Comparison of ENCODE assay signal across 8 cellular contexts in genomic region chr6:128519931-128520435, GRCh38. TPM values are rescaled to one million over a fixed set of nuclear protein-coding genes. Genes with fewer than 3 reads are reported as not detected.
DNase-seq lines count a peak whose midpoint lies in the region; ATAC-seq and TF ChIP-seq lines count a peak whose summit lies in the region.

No MANE protein-coding gene starts in this region.

- POLR2A ChIA-PET in naive thymus-derived CD8-positive, alpha-beta T cell (lab: Charles Lee): interaction anchor here (0.5 to 1.3 kb wide), 4 partner anchors 467 to 1166 kb away, joined by 3 to 4 read pairs (median 4); no protein-coding TSS in a partner anchor

- H3K27me3 ChIP-seq in esophagus muscularis mucosa: no peaks in the 10 kb centered on the region

- TF ChIP-seq EP300 in esophagus muscularis mucosa (IDR thresholded peaks at IDR 0.05): no peak

- peak overlapping the region; percentile 94 to 99 (median 97) for H3K4me3 Mint-ChIP-seq in naive thymus-derived CD8-positive, alpha-beta T cell

- TF ChIP-seq POLR2A in esophagus muscularis mucosa (IDR thresholded peaks at IDR 0.05; ENCODE audit: low read depth): no peak

- H3K36me3 Mint-ChIP-seq in naive thymus-derived CD8-positive, alpha-beta T cell: no peaks in the 10 kb centered on the region

- under 1% methylated on average over 26 of the region's 39 CpGs for WGBS in esophagus muscularis mucosa

- H3K27ac Mint-ChIP-seq in naive thymus-derived CD8-positive, alpha-beta T cell: peak overlapping the region; percentile 74 to 98 (median 95)

- no peaks in the 10 kb centered on the region for H3K9me3 ChIP-seq in esophagus muscularis mucosa

- peaks cover 0 to 1% (median 0%) of the 10 kb centered on the region in 9 donors for H3K9me3 Mint-ChIP-seq in naive thymus-derived CD8-positive, alpha-beta T cell

- peaks cover 28 to 44% (median 44%) of the 10 kb centered on the region in 4 donors for H3K4me1 ChIP-seq in esophagus muscularis mucosa

- H3K27me3 Mint-ChIP-seq in naive thymus-derived CD8-positive, alpha-beta T cell: peaks cover 3 to 55% (median 15%) of the 10 kb centered on the region in 5 donors

- no peak for TF ChIP-seq CTCF in esophagus muscularis mucosa (IDR thresholded peaks at IDR 0.05)

- intact Hi-C loops in esophagus muscularis mucosa (cut with DNase I): loop anchor here (10.0 kb wide), 1 partner anchor 185 kb away; no protein-coding TSS in a partner anchor

- peak overlapping the region; percentile 86 to 98 (median 94) for H3K27ac ChIP-seq in esophagus muscularis mucosa (replicated peaks in 1 of 4)
- H3K27ac ChIP-seq in substantia nigra (ENCODE audit: low read depth, low read length, poor library complexity, severe bottlenecking): peak overlapping the region; percentile 98

- peak overlapping the region; percentile 72 to 92 (median 86) for H3K4me3 ChIP-seq in esophagus muscularis mucosa

- DNase-seq in DMS 273 treated with DMSO at 0.1 percent for 48 hours (lab: John Stamatoyannopoulos, UW): peak; percentile 67
- DNase-seq in Kasumi-1 (lab: John Stamatoyannopoulos, UW): peak; percentile 59
- peak; percentile 71 for DNase-seq in activated CD8-positive, alpha-beta memory T cell treated with anti-CD3 and anti-CD28 coated beads, Interleukin-2, amount 50 U/mL, for 48 hours
- DNase-seq in esophagus muscularis mucosa (ENCODE audit: extremely low spot score): no peak
- DNase-seq in naive thymus-derived CD8-positive, alpha-beta T cell: peak; percentile 25 to 72 (median 57)
- DNase-seq in substantia nigra (lab: John Stamatoyannopoulos, UW): peak in 31 of 49 donors; percentile 28 to 95 (median 66)
- DNase-seq in RKO (ENCODE audit: low spot score): no peak

- ATAC-seq in GM21619 (IDR thresholded peaks at IDR 0.05; ENCODE audit: unreplicated experiment): peak; percentile 18
- ATAC-seq in naive thymus-derived CD8-positive, alpha-beta T cell: peak; percentile 50 to 54

- H3K36me3 ChIP-seq in esophagus muscularis mucosa: no peaks in the 10 kb centered on the region

- H3K4me1 Mint-ChIP-seq in naive thymus-derived CD8-positive, alpha-beta T cell: peaks cover 15 to 34% (median 27%) of the 10 kb centered on the region in 4 donors

RNA-seq across cellular contexts. Expression of gene PTPRK, which starts 0.4 kb away (rescaled TPM):
- 10 to 100 TPM; 36.8 to 53.1 (median 43.8) TPM for total RNA-seq in esophagus muscularis mucosa
- total RNA-seq in naive thymus-derived CD8-positive, alpha-beta T cell: 1 to 10 TPM; 6.7 to 7.5 TPM
- 1 to 10 TPM; 3.7 to 6.3 (median 6.1) TPM for polyA plus RNA-seq in naive thymus-derived CD8-positive, alpha-beta T cell

Comparison
In these comparisons a context has a peak if more than half of its experiments do, and no peak if none do; other contexts are left out.
1. DNase-seq: peak in DMS 273 treated with DMSO at 0.1 percent for 48 hours (single experiment), Kasumi-1 (2 of 2), activated CD8-positive, alpha-beta memory T cell treated with anti-CD3 and anti-CD28 coated beads, Interleukin-2, amount 50 U/mL, for 48 hours (single experiment), naive thymus-derived CD8-positive, alpha-beta T cell (10 of 10) and substantia nigra (31 of 49); none in esophagus muscularis mucosa (single experiment) and RKO (single experiment).
2. RNA of gene PTPRK, which starts 0.4 kb away (total RNA-seq): 36.8 to 53.1 TPM in esophagus muscularis mucosa; 6.7 to 7.5 TPM in naive thymus-derived CD8-positive, alpha-beta T cell; every median in the first group is over 4 times any median in the second.